ENCODE assay signal across 16 cellular contexts in genomic region chr6:107083047-107083768, GRCh38. TPM values are rescaled to one million over a fixed set of nuclear protein-coding genes. Genes with fewer than 3 reads are reported as not detected.
A peak's percentile ranks its signal among the peaks of the same experiment; 100 is the strongest.
DNase-seq lines count a peak whose midpoint lies in the region; ATAC-seq lines count a peak whose summit lies in the region.
"Had no signal": no experiment of that assay in that cellular context is flagged by ENCODE, and none has a peak within 500 bp of the region (broad histone marks: within the 10 kb centered on the region; RNA-seq: fewer than 3 reads in every experiment).

No MANE protein-coding gene starts in this region.

- no peak overlapping the region for H3K4me3 Mint-ChIP-seq in activated T-cell treated with anti-CD3 and anti-CD28 coated beads, Interleukin-2, amount 50 U/mL, for 72 hours
- H3K4me3 Mint-ChIP-seq in activated T-cell treated with anti-CD3 and anti-CD28 coated beads, Interleukin-2, amount 50 U/mL, for 24 hours = no peak overlapping the region
- H3K4me3 Mint-ChIP-seq in stimulated activated naive B cell treated with anti-CD40 and anti-IgM and Interleukin-4, amounts not matched to agents 10 μg/mL and 1 μg/mL and 100 μg/mL, for 72 hours = no peak overlapping the region
- H3K4me3 Mint-ChIP-seq: activated naive CD4-positive, alpha-beta T cell treated with anti-CD3 and anti-CD28 coated beads, Interleukin-2, amount 50 U/mL, for 24 hours; neural progenitor cell had no signal

- no peak overlapping the region for H3K27ac Mint-ChIP-seq in activated T-cell treated with anti-CD3 and anti-CD28 coated beads, Interleukin-2, amount 50 U/mL, for 72 hours
- no peak overlapping the region for H3K27ac Mint-ChIP-seq in activated T-cell treated with anti-CD3 and anti-CD28 coated beads, Interleukin-2, amount 50 U/mL, for 24 hours
- no peak overlapping the region for H3K27ac Mint-ChIP-seq in stimulated activated naive B cell treated with anti-CD40 and anti-IgM and Interleukin-4, amounts not matched to agents 10 μg/mL and 1 μg/mL and 100 μg/mL, for 72 hours
- H3K27ac Mint-ChIP-seq: activated naive CD4-positive, alpha-beta T cell treated with anti-CD3 and anti-CD28 coated beads, Interleukin-2, amount 50 U/mL, for 24 hours; neural progenitor cell had no signal

- intact Hi-C loops in head of caudate nucleus (cut with DNase I) = no loop called here

- peak; percentile 69 to 79 for ATAC-seq in activated T-cell treated with anti-CD3 and anti-CD28 coated beads, Interleukin-2, amount 50 U/mL, for 72 hours (replicated peaks in 1 of 2)
- ATAC-seq in HG02571 (IDR thresholded peaks at IDR 0.05; ENCODE audit: unreplicated experiment) (peak; percentile 78), HG03432 (IDR thresholded peaks at IDR 0.05; ENCODE audit: unreplicated experiment) (peak; percentile 94)
- ATAC-seq in stimulated activated naive B cell treated with anti-CD40 and anti-IgM and Interleukin-4, amounts not matched to agents 10 μg/mL and 1 μg/mL and 100 μg/mL, for 72 hours (replicated peaks) = peak; percentile 90 to 97
- ATAC-seq: A549, left cardiac atrium had no signal

- H3K4me1 Mint-ChIP-seq in activated T-cell treated with anti-CD3 and anti-CD28 coated beads, Interleukin-2, amount 50 U/mL, for 72 hours (ENCODE audit: low read depth) = peaks cover 11% of the 10 kb centered on the region
- H3K4me1 Mint-ChIP-seq in activated T-cell treated with anti-CD3 and anti-CD28 coated beads, Interleukin-2, amount 50 U/mL, for 24 hours (ENCODE audit: low read depth) = peaks cover 6% of the 10 kb centered on the region
- peaks cover 3 to 13% of the 10 kb centered on the region in 2 donors for H3K4me1 Mint-ChIP-seq in stimulated activated naive B cell treated with anti-CD40 and anti-IgM and Interleukin-4, amounts not matched to agents 10 μg/mL and 1 μg/mL and 100 μg/mL, for 72 hours
- H3K4me1 Mint-ChIP-seq: activated naive CD4-positive, alpha-beta T cell treated with anti-CD3 and anti-CD28 coated beads, Interleukin-2, amount 50 U/mL, for 24 hours; neural progenitor cell had no signal

- peaks cover 7 to 10% of the 10 kb centered on the region in 2 donors for H3K36me3 Mint-ChIP-seq in activated T-cell treated with anti-CD3 and anti-CD28 coated beads, Interleukin-2, amount 50 U/mL, for 72 hours (ENCODE audit: insufficient read depth in 2 of 2)
- H3K36me3 Mint-ChIP-seq in activated T-cell treated with anti-CD3 and anti-CD28 coated beads, Interleukin-2, amount 50 U/mL, for 24 hours (ENCODE audit: low read depth) = peaks cover 39% of the 10 kb centered on the region
- peaks cover 32 to 39% of the 10 kb centered on the region in 2 donors for H3K36me3 Mint-ChIP-seq in stimulated activated naive B cell treated with anti-CD40 and anti-IgM and Interleukin-4, amounts not matched to agents 10 μg/mL and 1 μg/mL and 100 μg/mL, for 72 hours

- peaks cover 0 to 4% of the 10 kb centered on the region in 2 donors for H3K9me3 Mint-ChIP-seq in activated T-cell treated with anti-CD3 and anti-CD28 coated beads, Interleukin-2, amount 50 U/mL, for 72 hours
- peaks cover 4% of the 10 kb centered on the region for H3K9me3 Mint-ChIP-seq in activated T-cell treated with anti-CD3 and anti-CD28 coated beads, Interleukin-2, amount 50 U/mL, for 24 hours
- H3K9me3 Mint-ChIP-seq in stimulated activated naive B cell treated with anti-CD40 and anti-IgM and Interleukin-4, amounts not matched to agents 10 μg/mL and 1 μg/mL and 100 μg/mL, for 72 hours = peaks cover 0 to 2% of the 10 kb centered on the region in 2 donors
- H3K9me3 Mint-ChIP-seq: activated naive CD4-positive, alpha-beta T cell treated with anti-CD3 and anti-CD28 coated beads, Interleukin-2, amount 50 U/mL, for 24 hours had no signal

- DNase-seq in activated T-cell treated with anti-CD3 and anti-CD28 coated beads, Interleukin-2, amount 50 U/mL, for 72 hours = no peak
- no peak for DNase-seq in activated T-cell treated with anti-CD3 and anti-CD28 coated beads, Interleukin-2, amount 50 U/mL, for 24 hours
- no peak for DNase-seq in stimulated activated naive B cell treated with anti-CD40 and anti-IgM and Interleukin-4, amounts not matched to agents 10 μg/mL and 1 μg/mL and 100 μg/mL, for 72 hours
- DNase-seq in NCI-H2171 (lab: John Stamatoyannopoulos, UW) = no peak
- DNase-seq in head of caudate nucleus = no peak
- DNase-seq in NCI-H82 treated with DMSO at 0.1 percent for 48 hours (lab: John Stamatoyannopoulos, UW; ENCODE audit: unreplicated experiment) = no peak
- DNase-seq: activated CD4-positive, CD25-positive, alpha-beta regulatory T cell treated with anti-CD3 and anti-CD28 coated beads, Interleukin-2, amount 50 U/mL, for 72 hours; left cardiac atrium; NCI-H524; SIG-M5; spleen had no signal

- no peaks in the 10 kb centered on the region for H3K27me3 Mint-ChIP-seq in activated T-cell treated with anti-CD3 and anti-CD28 coated beads, Interleukin-2, amount 50 U/mL, for 72 hours (ENCODE audit: low read depth)
- no peaks in the 10 kb centered on the region for H3K27me3 Mint-ChIP-seq in activated T-cell treated with anti-CD3 and anti-CD28 coated beads, Interleukin-2, amount 50 U/mL, for 24 hours
- no peaks in the 10 kb centered on the region for H3K27me3 Mint-ChIP-seq in stimulated activated naive B cell treated with anti-CD40 and anti-IgM and Interleukin-4, amounts not matched to agents 10 μg/mL and 1 μg/mL and 100 μg/mL, for 72 hours
- H3K27me3 Mint-ChIP-seq: activated naive CD4-positive, alpha-beta T cell treated with anti-CD3 and anti-CD28 coated beads, Interleukin-2, amount 50 U/mL, for 24 hours had no signal

RNA-seq across cellular contexts. Expression of gene BEND3, which starts 32.1 kb away (rescaled TPM):
- 1 to 10 TPM; 2.4 to 3.2 TPM for total RNA-seq in activated T-cell treated with anti-CD3 and anti-CD28 coated beads, Interleukin-2, amount 50 U/mL, for 72 hours

RNA-seq across cellular contexts. Expression of gene MTRES1, which starts 55.2 kb away (rescaled TPM):
- 10 to 100 TPM; 15.4 to 18.0 TPM for total RNA-seq in activated T-cell treated with anti-CD3 and anti-CD28 coated beads, Interleukin-2, amount 50 U/mL, for 72 hours
